ENCODE assay signal across 20 cellular contexts in genomic region chr3:74992898-74993297, GRCh38.
DNase-seq lines count a peak whose midpoint lies in the region; ATAC-seq, FAIRE-seq and TF ChIP-seq lines count a peak whose summit lies in the region.
"Had no signal": no experiment of that assay in that cellular context is flagged by ENCODE, and none has a peak within 500 bp of the region (broad histone marks: within the 10 kb centered on the region; RNA-seq: fewer than 3 reads in every experiment).

No MANE protein-coding gene starts in this region.

- no peaks in the 10 kb centered on the region for H3K79me2 ChIP-seq in neural cell (replicated peaks; ENCODE audit: insufficient read depth, low read length)

- no peak for ATAC-seq in A549
- no peak for ATAC-seq in IMR-90 (ENCODE audit: low read depth)
- no peak for ATAC-seq in activated CD4-positive, CD25-positive, alpha-beta regulatory T cell treated with anti-CD3 and anti-CD28 coated beads, Interleukin-2, amount 50 U/mL, for 24 hours
- ATAC-seq: CD8-positive, alpha-beta T cell had no signal

- H3K18ac ChIP-seq in IMR-90 (ENCODE audit: low read depth, low read length), result no peak overlapping the region

- H3K36me3 ChIP-seq in IMR-90 (ENCODE audit: control insufficient read depth, insufficient read depth, low read length), result no peaks in the 10 kb centered on the region
- no peaks in the 10 kb centered on the region for H3K36me3 ChIP-seq in neural cell (ENCODE audit: insufficient read depth, low read length)
- H3K36me3 ChIP-seq: BLaER1 treated with 17β-estradiol and CSF1 and Interleukin-3, amounts not matched to agents 10 nM and 100 nM had no signal

- dilution Hi-C loops in IMR-90 (cut with HindIII; ENCODE audit: low sequenced_read_pairs, unreplicated experiment), result no loop called here

- H2AK9ac ChIP-seq in IMR-90 (replicated peaks; ENCODE audit: low read depth, low read length, poor library complexity), result no peak overlapping the region

- no peak overlapping the region for H3K56ac ChIP-seq in IMR-90 (ENCODE audit: extremely low read depth, insufficient read depth, low read length)

- H3K4ac ChIP-seq in IMR-90 (ENCODE audit: low read depth, low read length), result no peak overlapping the region

- H3K4me3 ChIP-seq in A549 (no peak overlapping the region), IMR-90 (ENCODE audit: insufficient read depth, low read depth, low read length) (no peak overlapping the region), neural cell (ENCODE audit: low read length) (no peak overlapping the region)
- H3K4me3 ChIP-seq: BLaER1 treated with 17β-estradiol and CSF1 and Interleukin-3, amounts not matched to agents 10 nM and 100 nM had no signal

- H3K4me2 ChIP-seq in A549 (no peak overlapping the region), IMR-90 (ENCODE audit: low read depth, low read length) (no peak overlapping the region), neural cell (ENCODE audit: low read length) (no peak overlapping the region)
- H3K4me2 ChIP-seq: BLaER1 treated with 17β-estradiol and CSF1 and Interleukin-3, amounts not matched to agents 10 nM and 100 nM had no signal

- DNase-seq in A549 (ENCODE audit: low read depth in 1 of 2, low spot score in 1 of 2), result no peak
- no peak for DNase-seq in IMR-90
- DNase-seq in NCI-H128 (lab: John Stamatoyannopoulos, UW; ENCODE audit: unreplicated experiment), result no peak
- DNase-seq: 8988T; AML-193; Caco-2; Calu3; CD4-positive, alpha-beta T cell; CD8-positive, alpha-beta T cell; DMS79 treated with DMSO at 0.1 percent for 48 hours; GF-D8 had no signal

- no peak overlapping the region for H2BK120ac ChIP-seq in IMR-90 (ENCODE audit: low read depth, low read length)

- in situ Hi-C loops in IMR-90 (cut with MboI; ENCODE audit: low sequenced_read_pairs), result no loop called here

- H3K9me3 ChIP-seq in A549, result no peaks in the 10 kb centered on the region
- no peaks in the 10 kb centered on the region for H3K9me3 ChIP-seq in IMR-90 (ENCODE audit: control insufficient read depth, insufficient read depth, low read length)
- no peaks in the 10 kb centered on the region for H3K9me3 ChIP-seq in neural cell (ENCODE audit: low read length)
- H3K9me3 ChIP-seq: BLaER1 treated with 17β-estradiol and CSF1 and Interleukin-3, amounts not matched to agents 10 nM and 100 nM; Caco-2 had no signal

- H3K9ac ChIP-seq in IMR-90 (ENCODE audit: low read depth, low read length), result no peak overlapping the region
- no peak overlapping the region for H3K9ac ChIP-seq in neural cell (ENCODE audit: low read length)
- H3K9ac ChIP-seq: BLaER1 treated with 17β-estradiol and CSF1 and Interleukin-3, amounts not matched to agents 10 nM and 100 nM had no signal

- H4K20me1 ChIP-seq in IMR-90 (ENCODE audit: insufficient read depth, low read length), result no peaks in the 10 kb centered on the region
- no peaks in the 10 kb centered on the region for H4K20me1 ChIP-seq in neural cell (ENCODE audit: insufficient read depth)
- H4K20me1 ChIP-seq: BLaER1 treated with 17β-estradiol and CSF1 and Interleukin-3, amounts not matched to agents 10 nM and 100 nM had no signal

- no peak for TF ChIP-seq POLR2A in A549 (IDR thresholded peaks at IDR 0.05; ENCODE audit: low read length)
- TF ChIP-seq POLR2A in IMR-90 (IDR thresholded peaks at IDR 0.05; ENCODE audit: low read depth, low read length), result no peak

- H2BK20ac ChIP-seq in IMR-90 (ENCODE audit: low read depth, low read length), result no peak overlapping the region

- POLR2A ChIA-PET in A549 (lab: Yijun Ruan, JAX), result no interaction called here
- POLR2A ChIA-PET in IMR-90 (lab: Charles Lee; ENCODE audit: unreplicated experiment), result no interaction called here

- H2BK5ac ChIP-seq in IMR-90 (ENCODE audit: low read depth, low read length, poor library complexity, severe bottlenecking), result no peak overlapping the region

- no peak overlapping the region for H4K5ac ChIP-seq in IMR-90 (ENCODE audit: low read depth, low read length)

- H3F3A ChIP-seq in neural cell (ENCODE audit: insufficient read depth, low read length, poor library complexity, severe bottlenecking), result no peaks in the 10 kb centered on the region

- no peak overlapping the region for H2BK15ac ChIP-seq in IMR-90 (ENCODE audit: low read depth, low read length)

- no peak overlapping the region for H4K91ac ChIP-seq in IMR-90 (ENCODE audit: insufficient read depth, low read depth, low read length)

- no peak overlapping the region for H2AK5ac ChIP-seq in IMR-90 (ENCODE audit: low read depth, low read length)

- intact Hi-C loops in IMR-90 (cut with micrococcal nuclease), result no loop called here

- H3K9me2 ChIP-seq in neural cell (ENCODE audit: insufficient read depth, low read length), result no peaks in the 10 kb centered on the region

- TF ChIP-seq RAD21 in A549 (conservative IDR thresholded peaks at IDR 0.05 in 1 of 2, IDR thresholded peaks at IDR 0.05 in 1 of 2) (no peak), IMR-90 (IDR thresholded peaks at IDR 0.05; ENCODE audit: low read length) (no peak), neural cell (conservative IDR thresholded peaks at IDR 0.05) (no peak)

- no peak for FAIRE-seq in A549 (lab: Jason Lieb, UNC)
- FAIRE-seq: A204.1, D721Med, G401.6, GM12891, GM19239 had no signal

- H4K8ac ChIP-seq in IMR-90 (ENCODE audit: low read depth in 2 of 2, low read length in 2 of 2), result no peak overlapping the region

- H3K4me1 ChIP-seq in A549, result no peaks in the 10 kb centered on the region
- no peaks in the 10 kb centered on the region for H3K4me1 ChIP-seq in IMR-90 (ENCODE audit: control insufficient read depth, insufficient read depth, low read length)
- H3K4me1 ChIP-seq: Caco-2 had no signal

- no peaks in the 10 kb centered on the region for H3K9me1 ChIP-seq in IMR-90 (ENCODE audit: insufficient read depth, low read length)

- CTCF ChIA-PET in A549 (lab: Yijun Ruan, JAX), result no interaction called here
- CTCF ChIA-PET in IMR-90 (lab: Yijun Ruan, JAX), result no interaction called here

- H3K27me3 ChIP-seq in IMR-90 (ENCODE audit: control insufficient read depth, insufficient read depth, low read length), result no peaks in the 10 kb centered on the region
- no peaks in the 10 kb centered on the region for H3K27me3 ChIP-seq in neural cell (ENCODE audit: insufficient read depth, low read depth, low read length)
- H3K27me3 ChIP-seq: BLaER1 treated with 17β-estradiol and CSF1 and Interleukin-3, amounts not matched to agents 10 nM and 100 nM had no signal

- no peak overlapping the region for H3K23ac ChIP-seq in IMR-90 (ENCODE audit: low read depth, low read length)

- H3K27ac ChIP-seq in A549 (no peak overlapping the region), IMR-90 (ENCODE audit: insufficient read depth, low read length) (no peak overlapping the region), neural cell (ENCODE audit: low read length) (peak overlapping the region; percentile 39)
- H3K27ac ChIP-seq: BLaER1 treated with 17β-estradiol and CSF1 and Interleukin-3, amounts not matched to agents 10 nM and 100 nM; C4-2B had no signal

- no peak overlapping the region for H2AFZ ChIP-seq in IMR-90 (replicated peaks; ENCODE audit: low read length, poor library complexity)
- H2AFZ ChIP-seq in neural cell (ENCODE audit: low read depth, low read length), result no peak overlapping the region

- H3K79me1 ChIP-seq in IMR-90 (ENCODE audit: low read depth in 1 of 2, low read length in 2 of 2), result no peaks in the 10 kb centered on the region

- no peak overlapping the region for H3K14ac ChIP-seq in IMR-90 (replicated peaks; ENCODE audit: low read depth, low read length)

- no peak for TF ChIP-seq EP300 in A549 (IDR thresholded peaks at IDR 0.05)
- no peak for TF ChIP-seq EP300 in neural cell (conservative IDR thresholded peaks at IDR 0.05; ENCODE audit: poor library complexity, severe bottlenecking)

- TF ChIP-seq CTCF in A549 (IDR thresholded peaks at IDR 0.05), result no peak
- TF ChIP-seq CTCF in IMR-90 (conservative IDR thresholded peaks at IDR 0.05; ENCODE audit: low read depth, low read length), result no peak
- TF ChIP-seq CTCF in neural cell (IDR thresholded peaks at IDR 0.05; ENCODE audit: poor library complexity, severe bottlenecking), result no peak

- BruUV-seq in IMR-90 (replicated peaks; lab: Mats Ljungman, UMichigan), result no TSS peak

TF ChIP-seq in A549, 52 proteins besides CTCF, POLR2A, EP300 and RAD21 (continues in another document):
- TF ChIP-seq JUNB (IDR thresholded peaks at IDR 0.05), result no peak

TF ChIP-seq in IMR-90, 13 proteins besides CTCF, POLR2A, EP300 and RAD21:
- peak; percentile 49 for TF ChIP-seq MAFK (IDR thresholded peaks at IDR 0.05; ENCODE audit: low read depth, low read length)
- no peak for TF ChIP-seq NFE2L2 (IDR thresholded peaks at IDR 0.05; ENCODE audit: low read depth, low read length)

TF ChIP-seq in neural cell, 6 proteins besides CTCF, POLR2A, EP300 and RAD21:
- TF ChIP-seq EZH2 (IDR thresholded peaks at IDR 0.05; ENCODE audit: borderline replicate concordance, insufficient read depth, low read length, poor library complexity, severe bottlenecking) (no peak), REST (IDR thresholded peaks at IDR 0.05; ENCODE audit: borderline replicate concordance) (no peak), MXI1 (conservative IDR thresholded peaks at IDR 0.05; ENCODE audit: poor library complexity, severe bottlenecking) (no peak)
